Comparison of ENCODE assay signal across 8 cellular contexts in the genomic region with DNA sequence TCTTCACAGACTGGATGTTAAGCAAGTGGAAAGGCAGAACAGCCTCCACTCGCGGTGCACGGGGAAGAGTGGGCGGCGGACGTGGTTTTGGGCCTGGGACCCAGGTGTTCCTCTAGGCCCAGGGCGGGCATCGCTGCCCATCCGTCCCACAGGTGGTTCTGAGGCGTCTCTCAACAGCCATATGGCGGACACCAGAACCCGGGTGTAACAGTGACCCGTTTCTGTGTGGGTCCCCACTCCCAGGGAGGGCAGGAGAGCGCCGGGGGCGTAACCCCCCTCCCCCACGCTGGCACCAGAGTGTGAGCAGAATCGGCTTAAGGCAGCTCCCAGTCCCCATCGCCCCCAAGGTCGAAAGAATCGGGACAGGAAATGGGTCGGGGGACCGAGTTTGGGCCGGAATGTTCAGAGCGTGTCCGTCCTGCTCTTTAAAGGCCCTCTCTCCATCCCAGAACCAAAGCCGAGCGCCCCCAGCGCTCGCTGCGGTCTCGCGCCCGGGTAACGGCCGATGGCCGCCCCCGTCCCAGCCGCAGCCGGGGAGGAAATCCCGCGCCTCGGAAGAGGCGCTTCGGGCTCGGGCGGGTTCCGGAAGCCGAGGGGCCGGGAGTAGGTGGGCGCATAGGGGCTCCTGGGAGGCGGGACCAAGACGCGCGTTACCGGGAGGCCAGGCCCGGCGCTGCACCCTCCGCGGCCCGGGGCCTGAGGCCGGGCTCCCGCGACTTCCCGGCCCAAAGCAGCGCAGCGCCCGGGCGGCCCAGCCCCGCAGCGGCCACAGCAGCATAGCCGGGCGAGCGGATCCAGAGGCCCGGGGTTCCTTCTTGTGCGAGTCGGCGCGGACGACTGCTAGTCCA. TPM values are rescaled to one million over a fixed set of nuclear protein-coding genes. Genes with fewer than 3 reads are reported as not detected.
DNase-seq lines count a peak whose midpoint lies in the region; ATAC-seq and TF ChIP-seq lines count a peak whose summit lies in the region.

A gene (minus strand): TSS at position 839 of the 848 bp plus-strand sequence. CDS start 61 bp downstream, at position 778.

- DNase-seq in NCI-H524 (lab: John Stamatoyannopoulos, UW) (peak; percentile 45 to 65), NCI-H524 treated with DMSO at 0.1 percent for 48 hours (lab: John Stamatoyannopoulos, UW) (no peak), NB4 (ENCODE audit: low read depth) (peak; percentile 88), left colon (peak; percentile 51 to 78)
- DNase-seq in activated CD4-positive, alpha-beta T cell treated with anti-CD3 and anti-CD28 coated beads, Interleukin-2, amount 50 U/mL, for 24 hours (ENCODE audit: low read depth in 1 of 2, low spot score in 1 of 2): peak; percentile 40 to 46
- peak; percentile 84 for DNase-seq in stimulated activated CD4-positive, alpha-beta T cell treated with anti-CD3 and anti-CD28 coated beads, Interleukin-15, amount 100 ng/mL, for 24 hours

- TF ChIP-seq POLR2A in NB4 (IDR thresholded peaks at IDR 0.05; ENCODE audit: extremely low read depth, insufficient read length): peak; percentile 80

- peaks cover 61% of the 10 kb centered on the region for H3K36me3 Mint-ChIP-seq in dendritic cell treated with granulocyte-macrophage colony-stimulating factor and Interleukin-4, amounts not matched to agents 40 ng/mL and 50 ng/mL, for 4 days (ENCODE audit: low read depth)

- H3K27ac Mint-ChIP-seq in dendritic cell treated with granulocyte-macrophage colony-stimulating factor and Interleukin-4, amounts not matched to agents 40 ng/mL and 50 ng/mL, for 4 days: peak within 1 kb of the TSS; percentile 81

- peaks cover 72% of the 10 kb centered on the region for H3K4me1 Mint-ChIP-seq in dendritic cell treated with granulocyte-macrophage colony-stimulating factor and Interleukin-4, amounts not matched to agents 40 ng/mL and 50 ng/mL, for 4 days (ENCODE audit: low read depth)

- peak within 1 kb of the TSS; percentile 78 for H3K4me3 Mint-ChIP-seq in dendritic cell treated with granulocyte-macrophage colony-stimulating factor and Interleukin-4, amounts not matched to agents 40 ng/mL and 50 ng/mL, for 4 days

- peak; percentile 20 for TF ChIP-seq CTCF in NB4 (IDR thresholded peaks at IDR 0.05; ENCODE audit: low read depth, low read length)

- H3K4me3 ChIP-seq in NB4 (ENCODE audit: low read depth, low read length): peak within 1 kb of the TSS; percentile 72

- ATAC-seq in left colon (peak; percentile 52), HG02588 (IDR thresholded peaks at IDR 0.05; ENCODE audit: unreplicated experiment) (no peak)

- no peaks in the 10 kb centered on the region for H3K27me3 Mint-ChIP-seq in dendritic cell treated with granulocyte-macrophage colony-stimulating factor and Interleukin-4, amounts not matched to agents 40 ng/mL and 50 ng/mL, for 4 days

- intact Hi-C loops in dendritic cell treated with granulocyte-macrophage colony-stimulating factor and Interleukin-4, amounts not matched to agents 40 ng/mL and 50 ng/mL, for 4 days (cut with micrococcal nuclease): no loop called here
- intact Hi-C loops in left colon (cut with DNase I, micrococcal nuclease): no loop called here

- no peaks in the 10 kb centered on the region for H3K9me3 Mint-ChIP-seq in dendritic cell treated with granulocyte-macrophage colony-stimulating factor and Interleukin-4, amounts not matched to agents 40 ng/mL and 50 ng/mL, for 4 days

RNA-seq across cellular contexts. Expression of the gene that starts here (rescaled TPM):
- 10 to 100 TPM; 14.5 to 19.2 TPM for total RNA-seq in left colon
